8 cellular contexts compared by ENCODE assay signal in genomic region chr2:96527052-96527964, GRCh38. TPM values are rescaled to one million over a fixed set of nuclear protein-coding genes. Genes with fewer than 3 reads are reported as not detected.
DNase-seq lines count a peak whose midpoint lies in the region; ATAC-seq and TF ChIP-seq lines count a peak whose summit lies in the region.

No MANE protein-coding gene starts in this region.

- no peaks in the 10 kb centered on the region for H3K9me2 ChIP-seq in PC-3 (replicated peaks; ENCODE audit: low read length)

- CTCF ChIA-PET in PC-3 (lab: Charles Lee), result no interaction called here

- H3K9ac ChIP-seq in PC-3 (ENCODE audit: low read length), result no peak overlapping the region

- H3K9me3 Mint-ChIP-seq in activated T-cell treated with anti-CD3 and anti-CD28 coated beads, Interleukin-2, amount 50 U/mL, for 24 hours, result no peaks in the 10 kb centered on the region
- H3K9me3 Mint-ChIP-seq in glutamatergic neuron (ENCODE audit: unreplicated experiment), result no peaks in the 10 kb centered on the region

- H3K36me3 ChIP-seq in gastrocnemius medialis (no peaks in the 10 kb centered on the region), PC-3 (ENCODE audit: low read depth, low read length) (no peaks in the 10 kb centered on the region)

- peak overlapping the region; percentile 65 to 76 (median 66) for H3K27ac ChIP-seq in gastrocnemius medialis
- H3K27ac ChIP-seq in PC-3 (ENCODE audit: low read length), result no peak overlapping the region

- no peaks in the 10 kb centered on the region for H3K36me3 Mint-ChIP-seq in activated T-cell treated with anti-CD3 and anti-CD28 coated beads, Interleukin-2, amount 50 U/mL, for 24 hours (ENCODE audit: low read depth)
- H3K36me3 Mint-ChIP-seq in glutamatergic neuron (ENCODE audit: unreplicated experiment), result peaks cover 5% of the 10 kb centered on the region

- no TSS peak for BruUV-seq in PC-3 (replicated peaks; lab: Mats Ljungman, UMichigan)

- no peaks in the 10 kb centered on the region for H3K9me3 ChIP-seq in gastrocnemius medialis
- H3K9me3 ChIP-seq in PC-3 (ENCODE audit: low read length), result no peaks in the 10 kb centered on the region

- ATAC-seq in HG03442 (IDR thresholded peaks at IDR 0.05; ENCODE audit: unreplicated experiment), result peak; percentile 29
- ATAC-seq in gastrocnemius medialis, result no peak
- ATAC-seq in PC-3, result no peak

- no peak for TF ChIP-seq POLR2A in gastrocnemius medialis (IDR thresholded peaks at IDR 0.05)

- POLR2A ChIA-PET in PC-3 (lab: Charles Lee; ENCODE audit: unreplicated experiment), result no interaction called here

- intact Hi-C loops in gastrocnemius medialis (cut with DNase I; ENCODE audit: low total_unique reads), result no loop called here
- intact Hi-C loops in PC-3 (cut with micrococcal nuclease), result no loop called here

- peak overlapping the region; percentile 78 for H3K4me3 Mint-ChIP-seq in activated T-cell treated with anti-CD3 and anti-CD28 coated beads, Interleukin-2, amount 50 U/mL, for 24 hours
- H3K4me3 Mint-ChIP-seq in glutamatergic neuron (ENCODE audit: unreplicated experiment), result peak overlapping the region; percentile 35

- H3F3A ChIP-seq in PC-3 (ENCODE audit: low read length, unreplicated experiment), result no peaks in the 10 kb centered on the region

- H3K79me2 ChIP-seq in PC-3 (ENCODE audit: low read length), result no peaks in the 10 kb centered on the region

- H3K4me3 ChIP-seq in GM12865 (ENCODE audit: low read depth, low read length) (peak overlapping the region; percentile 48), gastrocnemius medialis (peak overlapping the region; percentile 46 to 66 (median 60)), PC-3 (ENCODE audit: low read length) (no peak overlapping the region)

- H3K4me1 Mint-ChIP-seq in activated T-cell treated with anti-CD3 and anti-CD28 coated beads, Interleukin-2, amount 50 U/mL, for 24 hours (ENCODE audit: low read depth), result peaks cover 94% of the 10 kb centered on the region
- H3K4me1 Mint-ChIP-seq in glutamatergic neuron (ENCODE audit: low read depth, unreplicated experiment), result peaks cover 11% of the 10 kb centered on the region

- in situ Hi-C loops in gastrocnemius medialis (cut with MboI; ENCODE audit: low sequenced_read_pairs in 4 of 4), result loop anchor here in 1 of 4 donors (25.0 kb wide), 1 partner anchor 1135 kb away; the partner anchor contains the start of genes ACTR1B and C2orf92

- H3K27me3 ChIP-seq in gastrocnemius medialis (no peaks in the 10 kb centered on the region), PC-3 (ENCODE audit: low read length) (no peaks in the 10 kb centered on the region)

- H3K4me1 ChIP-seq in gastrocnemius medialis (peaks cover 25 to 26% of the 10 kb centered on the region in 2 donors), PC-3 (ENCODE audit: insufficient read depth, low read length) (peaks cover 7% of the 10 kb centered on the region)

- no peaks in the 10 kb centered on the region for H4K20me1 ChIP-seq in PC-3 (ENCODE audit: low read length)

- peak overlapping the region; percentile 97 for H3K27ac Mint-ChIP-seq in activated T-cell treated with anti-CD3 and anti-CD28 coated beads, Interleukin-2, amount 50 U/mL, for 24 hours
- no peak overlapping the region for H3K27ac Mint-ChIP-seq in glutamatergic neuron (ENCODE audit: unreplicated experiment)

- DNase-seq in GM12865 (ENCODE audit: low read depth) (peak; percentile 90), glutamatergic neuron (peak; percentile 47), gastrocnemius medialis (no peak), PC-3 (no peak), DMS79 treated with DMSO at 0.1 percent for 48 hours (lab: John Stamatoyannopoulos, UW) (no peak), NCI-H2029 treated with DMSO at 0.1 percent for 48 hours (lab: John Stamatoyannopoulos, UW) (no peak)
- peak; percentile 80 for DNase-seq in activated T-cell treated with anti-CD3 and anti-CD28 coated beads, Interleukin-2, amount 50 U/mL, for 24 hours

- TF ChIP-seq CTCF in GM12865 (IDR thresholded peaks at IDR 0.05; ENCODE audit: insufficient read depth, low read depth, low read length, missing control alignments), result peak; percentile 15
- TF ChIP-seq CTCF in glutamatergic neuron (IDR thresholded peaks at IDR 0.05; ENCODE audit: partially characterized antibody, unreplicated experiment), result no peak
- TF ChIP-seq CTCF in gastrocnemius medialis (IDR thresholded peaks at IDR 0.05 in 4 of 5, conservative IDR thresholded peaks at IDR 0.05 in 1 of 5), result peak in 2 of 5 experiments; percentile 35 to 53
- TF ChIP-seq CTCF in PC-3 (conservative IDR thresholded peaks at IDR 0.05; ENCODE audit: low read depth, low read length), result no peak

- H2AFZ ChIP-seq in PC-3 (ENCODE audit: low read length), result no peak overlapping the region

- no peak overlapping the region for H3K4me2 ChIP-seq in PC-3 (ENCODE audit: low read length)

- no peaks in the 10 kb centered on the region for H3K27me3 Mint-ChIP-seq in activated T-cell treated with anti-CD3 and anti-CD28 coated beads, Interleukin-2, amount 50 U/mL, for 24 hours
- H3K27me3 Mint-ChIP-seq in glutamatergic neuron (ENCODE audit: unreplicated experiment), result peaks cover 2% of the 10 kb centered on the region

RNA-seq across cellular contexts. Expression of gene ARID5A, which starts 9.2 kb away (rescaled TPM):
- total RNA-seq in glutamatergic neuron (ENCODE audit: unreplicated experiment), result 3.5 TPM
- 100 to 1,000 TPM in 1 of 4 donors, 10 to 100 TPM in 1, 1 to 10 TPM in 2; 6.7 to 126 (median 30.5) TPM for total RNA-seq in gastrocnemius medialis
- total RNA-seq in PC-3 (2014; rRNA removed), result 6.1 and 8.2 TPM in 2 replicates

RNA-seq across cellular contexts. Expression of gene NEURL3, which starts 22.2 kb away (rescaled TPM):
- total RNA-seq in glutamatergic neuron (ENCODE audit: unreplicated experiment) (not detected), gastrocnemius medialis (not detected), PC-3 (2014; rRNA removed) (0.18 and 0.40 TPM in 2 replicates)

Comparison
In these comparisons a context has a peak if more than half of its experiments do, and no peak if none do; other contexts are left out.
1. DNase-seq: peak in GM12865 (single experiment), activated T-cell treated with anti-CD3 and anti-CD28 coated beads, Interleukin-2, amount 50 U/mL, for 24 hours (single experiment) and glutamatergic neuron (single experiment); none in gastrocnemius medialis (0 of 2), PC-3 (single experiment), DMS79 treated with DMSO at 0.1 percent for 48 hours (single experiment) and NCI-H2029 treated with DMSO at 0.1 percent for 48 hours (single experiment).